In the genomic region with DNA sequence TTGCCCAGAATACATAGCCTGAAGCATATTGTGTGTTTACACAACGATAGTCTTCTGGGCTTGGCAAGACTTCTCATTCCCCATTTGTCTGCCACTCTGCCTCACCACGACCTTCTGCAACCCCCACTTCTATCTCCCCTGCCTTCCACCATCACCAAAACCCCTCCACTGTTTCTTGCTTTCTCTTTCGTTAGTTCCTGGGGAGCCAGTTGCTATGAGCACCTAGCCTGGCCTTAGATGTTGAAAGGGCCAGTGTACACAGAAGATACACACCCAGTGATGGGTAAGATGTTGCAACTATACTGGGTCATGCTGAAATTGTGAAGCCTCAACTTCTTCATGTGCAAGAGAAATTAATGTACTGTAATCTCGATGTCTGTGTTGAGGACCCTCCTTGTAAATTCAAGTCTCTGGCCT, we compare ENCODE assay signal across 8 cellular contexts. TPM values are rescaled to one million over a fixed set of nuclear protein-coding genes. Genes with fewer than 3 reads are reported as not detected.
DNase-seq lines count a peak whose midpoint lies in the region; ATAC-seq and TF ChIP-seq lines count a peak whose summit lies in the region.

No MANE protein-coding gene starts in this region.

- H3K4me1 Mint-ChIP-seq in CD8-positive, alpha-beta memory T cell: peaks cover 35 to 43% (median 42%) of the 10 kb centered on the region in 3 donors
- peaks cover 28 to 32% (median 29%) of the 10 kb centered on the region in 3 donors for H3K4me1 Mint-ChIP-seq in IgD-negative memory B cell
- peaks cover 45% of the 10 kb centered on the region for H3K4me1 Mint-ChIP-seq in activated T-helper 2 cell treated with anti-CD3 and anti-CD28 coated beads, Interferon-gamma antibody, Interleukin-2, Interleukin-4, amounts not matched to agents 10 μg/mL and 5 μg/mL and 100 μg/mL, durations not matched to agents 14 hours and 24 hours and 36 hours (ENCODE audit: low read depth)
- H3K4me1 Mint-ChIP-seq in mesothelial cell of epicardium: peaks cover 51% of the 10 kb centered on the region

- DNase-seq in CD8-positive, alpha-beta memory T cell: no peak
- DNase-seq in activated T-helper 2 cell treated with anti-CD3 and anti-CD28 coated beads, Interferon-gamma antibody, Interleukin-2, Interleukin-4, amounts not matched to agents 10 μg/mL and 5 μg/mL and 100 μg/mL, durations not matched to agents 14 hours and 24 hours and 36 hours (ENCODE audit: low spot score): no peak
- DNase-seq in mesothelial cell of epicardium (ENCODE audit: low spot score in 2 of 2, unreplicated experiment in 2 of 2) (no peak), SW 1271 (lab: John Stamatoyannopoulos, UW) (no peak), NCI-H1105 (lab: John Stamatoyannopoulos, UW) (no peak)
- DNase-seq in effector CD4-positive, alpha-beta T cell: no peak

- H3K9me3 Mint-ChIP-seq in CD8-positive, alpha-beta memory T cell: no peaks in the 10 kb centered on the region
- H3K9me3 Mint-ChIP-seq in IgD-negative memory B cell (no peaks in the 10 kb centered on the region), mesothelial cell of epicardium (no peaks in the 10 kb centered on the region)
- H3K9me3 Mint-ChIP-seq in activated T-helper 2 cell treated with anti-CD3 and anti-CD28 coated beads, Interferon-gamma antibody, Interleukin-2, Interleukin-4, amounts not matched to agents 10 μg/mL and 5 μg/mL and 100 μg/mL, durations not matched to agents 14 hours and 24 hours and 36 hours: no peaks in the 10 kb centered on the region

- no peak for ATAC-seq in HG02763 (IDR thresholded peaks at IDR 0.05; ENCODE audit: unreplicated experiment)

- H3K4me3 ChIP-seq in CD8-positive, alpha-beta memory T cell (ENCODE audit: low read length): peak overlapping the region; percentile 75

- H3K4me1 ChIP-seq in CD8-positive, alpha-beta memory T cell (ENCODE audit: insufficient read depth, low read length): peaks cover 33% of the 10 kb centered on the region

- no peaks in the 10 kb centered on the region for H3K27me3 ChIP-seq in CD8-positive, alpha-beta memory T cell (ENCODE audit: insufficient read depth, low read length, poor library complexity, severe bottlenecking)

- TF ChIP-seq CTCF in mesothelial cell of epicardium (IDR thresholded peaks at IDR 0.05; ENCODE audit: unreplicated experiment): no peak

- intact Hi-C loops in activated T-helper 2 cell treated with anti-CD3 and anti-CD28 coated beads, Interferon-gamma antibody, Interleukin-2, Interleukin-4, amounts not matched to agents 10 μg/mL and 5 μg/mL and 100 μg/mL, durations not matched to agents 14 hours and 24 hours and 36 hours (cut with micrococcal nuclease): no loop called here

- H3K27ac Mint-ChIP-seq in CD8-positive, alpha-beta memory T cell: peak overlapping the region; percentile 7 to 98 (median 96)
- H3K27ac Mint-ChIP-seq in IgD-negative memory B cell (peak overlapping the region; percentile 11 to 84 (median 80)), mesothelial cell of epicardium (peak overlapping the region; percentile 1)
- H3K27ac Mint-ChIP-seq in activated T-helper 2 cell treated with anti-CD3 and anti-CD28 coated beads, Interferon-gamma antibody, Interleukin-2, Interleukin-4, amounts not matched to agents 10 μg/mL and 5 μg/mL and 100 μg/mL, durations not matched to agents 14 hours and 24 hours and 36 hours: peak overlapping the region; percentile 92

- H3K27ac ChIP-seq in CD8-positive, alpha-beta memory T cell (ENCODE audit: low read depth, low read length): no peak overlapping the region

- POLR2A ChIA-PET in CD8-positive, alpha-beta memory T cell (lab: Charles Lee): no interaction called here

- H3K4me3 Mint-ChIP-seq in CD8-positive, alpha-beta memory T cell: peak overlapping the region; percentile 93 to 97 (median 96)
- H3K4me3 Mint-ChIP-seq in IgD-negative memory B cell (peak overlapping the region; percentile 88 to 97 (median 93)), mesothelial cell of epicardium (peak overlapping the region; percentile 80)
- peak overlapping the region; percentile 85 for H3K4me3 Mint-ChIP-seq in activated T-helper 2 cell treated with anti-CD3 and anti-CD28 coated beads, Interferon-gamma antibody, Interleukin-2, Interleukin-4, amounts not matched to agents 10 μg/mL and 5 μg/mL and 100 μg/mL, durations not matched to agents 14 hours and 24 hours and 36 hours (ENCODE audit: low read depth)

- H3K36me3 ChIP-seq in CD8-positive, alpha-beta memory T cell (ENCODE audit: insufficient read depth, low read length): no peaks in the 10 kb centered on the region

- H3K36me3 Mint-ChIP-seq in CD8-positive, alpha-beta memory T cell: peaks cover 0 to 17% (median 0%) of the 10 kb centered on the region in 3 donors
- H3K36me3 Mint-ChIP-seq in IgD-negative memory B cell (no peaks in the 10 kb centered on the region), mesothelial cell of epicardium (no peaks in the 10 kb centered on the region)
- H3K36me3 Mint-ChIP-seq in activated T-helper 2 cell treated with anti-CD3 and anti-CD28 coated beads, Interferon-gamma antibody, Interleukin-2, Interleukin-4, amounts not matched to agents 10 μg/mL and 5 μg/mL and 100 μg/mL, durations not matched to agents 14 hours and 24 hours and 36 hours (ENCODE audit: low read depth): peaks cover 29% of the 10 kb centered on the region

- H3K27me3 Mint-ChIP-seq in CD8-positive, alpha-beta memory T cell: peaks cover 6 to 9% of the 10 kb centered on the region in 2 donors
- no peaks in the 10 kb centered on the region for H3K27me3 Mint-ChIP-seq in IgD-negative memory B cell
- H3K27me3 Mint-ChIP-seq in activated T-helper 2 cell treated with anti-CD3 and anti-CD28 coated beads, Interferon-gamma antibody, Interleukin-2, Interleukin-4, amounts not matched to agents 10 μg/mL and 5 μg/mL and 100 μg/mL, durations not matched to agents 14 hours and 24 hours and 36 hours (ENCODE audit: low read depth): peaks cover 7% of the 10 kb centered on the region
- peaks cover 4% of the 10 kb centered on the region for H3K27me3 Mint-ChIP-seq in mesothelial cell of epicardium (ENCODE audit: low read depth)

- CTCF ChIA-PET in CD8-positive, alpha-beta memory T cell (lab: Charles Lee): no interaction called here

- H3K9me3 ChIP-seq in CD8-positive, alpha-beta memory T cell (ENCODE audit: low read length): no peaks in the 10 kb centered on the region

RNA-seq across cellular contexts. Expression of a gene that starts 1.0 kb away (rescaled TPM):
- total RNA-seq in CD8-positive, alpha-beta memory T cell: 10 to 100 TPM; 80.0 to 85.0 TPM
- polyA plus RNA-seq in CD8-positive, alpha-beta memory T cell: 12.9 TPM
- polyA plus RNA-seq in IgD-negative memory B cell: 15.6 TPM
- 113 and 124 TPM in 2 replicates for total RNA-seq in activated T-helper 2 cell treated with anti-CD3 and anti-CD28 coated beads, Interferon-gamma antibody, Interleukin-2, Interleukin-4, amounts not matched to agents 10 μg/mL and 5 μg/mL and 100 μg/mL, durations not matched to agents 14 hours and 24 hours and 36 hours
- 88.8 to 93.1 TPM (median 91.4 TPM) in 3 replicates for total RNA-seq in mesothelial cell of epicardium

RNA-seq across cellular contexts. Expression of a gene that starts 52.8 kb away (rescaled TPM):
- total RNA-seq in CD8-positive, alpha-beta memory T cell: 10 to 100 TPM; 41.8 to 44.4 TPM
- 59.0 TPM for polyA plus RNA-seq in CD8-positive, alpha-beta memory T cell
- polyA plus RNA-seq in IgD-negative memory B cell: 45.1 TPM
- 25.2 and 26.7 TPM in 2 replicates for total RNA-seq in activated T-helper 2 cell treated with anti-CD3 and anti-CD28 coated beads, Interferon-gamma antibody, Interleukin-2, Interleukin-4, amounts not matched to agents 10 μg/mL and 5 μg/mL and 100 μg/mL, durations not matched to agents 14 hours and 24 hours and 36 hours
- total RNA-seq in mesothelial cell of epicardium: 27.8 to 29.2 TPM (median 28.3 TPM) in 3 replicates

Comparison
In these comparisons a context has a peak if more than half of its experiments do, and no peak if none do; other contexts are left out.
1. H3K27ac Mint-ChIP-seq: peak in every context shown above with its lines; median percentile 96 in CD8-positive, alpha-beta memory T cell; 92 in activated T-helper 2 cell treated with anti-CD3 and anti-CD28 coated beads, Interferon-gamma antibody, Interleukin-2, Interleukin-4, amounts not matched to agents 10 μg/mL and 5 μg/mL and 100 μg/mL, durations not matched to agents 14 hours and 24 hours and 36 hours; 80 in IgD-negative memory B cell; 1 in mesothelial cell of epicardium.